In the genomic region with DNA sequence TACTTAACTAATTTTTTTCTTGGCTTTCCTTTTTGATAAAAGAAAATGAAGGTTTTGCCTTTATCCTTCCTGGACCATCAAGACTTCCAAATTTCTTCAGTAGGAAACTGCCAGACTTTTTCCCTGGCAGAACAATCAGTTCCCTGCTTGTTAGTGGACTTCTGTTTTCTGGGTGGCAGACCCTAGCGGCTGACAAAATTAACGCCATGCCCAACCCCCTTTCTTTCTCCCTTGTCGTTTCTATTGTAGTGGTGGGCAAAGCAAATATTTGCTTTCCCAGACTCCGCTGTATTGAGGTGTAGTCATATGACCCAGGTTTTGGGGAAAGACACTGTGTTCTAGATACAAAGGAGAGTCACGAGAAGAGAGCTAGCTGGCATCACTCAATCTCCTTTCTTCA, we compare ENCODE assay signal across 32 cellular contexts. TPM values are rescaled to one million over a fixed set of nuclear protein-coding genes. Genes with fewer than 3 reads are reported as not detected.
DNase-seq lines count a peak whose midpoint lies in the region; ATAC-seq and TF ChIP-seq lines count a peak whose summit lies in the region.
"Had no signal": no experiment of that assay in that cellular context is flagged by ENCODE, and none has a peak within 500 bp of the region (broad histone marks: within the 10 kb centered on the region; RNA-seq: fewer than 3 reads in every experiment).

No MANE protein-coding gene starts in this region.

- H3K4me1 Mint-ChIP-seq in neural progenitor cell, result peaks cover 24% of the 10 kb centered on the region
- H3K4me1 Mint-ChIP-seq: activated B cell treated with CpG ODN at 0.5 μM for 24 hours; B cell; CD8-positive, alpha-beta memory T cell had no signal

- DNase-seq in Ammon's horn (ENCODE audit: low spot score) (peak; percentile 45), NCI-H2227 treated with DMSO at 0.1 percent for 48 hours (lab: John Stamatoyannopoulos, UW) (peak; percentile 22), neural progenitor cell (ENCODE audit: low spot score) (no peak), NCI-H526 treated with DMSO at 0.1 percent for 48 hours (lab: John Stamatoyannopoulos, UW) (no peak), NCI-H2171 (lab: John Stamatoyannopoulos, UW) (no peak), Right ventricle myocardium superior (no peak), islet precursor cell (no peak)
- DNase-seq: activated B cell treated with CpG ODN at 0.5 μM for 24 hours; activated CD4-positive, alpha-beta T cell treated with anti-CD3 and anti-CD28 coated beads, Interleukin-2, amount 50 U/mL, for 4 hours; activated naive CD4-positive, alpha-beta T cell treated with anti-CD3 and anti-CD28 coated beads for 36 hours; adrenal gland; CD8-positive, alpha-beta memory T cell; colonic mucosa; effector memory CD8-positive, alpha-beta T cell; heart right ventricle; left cardiac atrium; NCI-H1105; NCI-H2081 treated with DMSO at 0.1 percent for 48 hours; NCI-H446 treated with DMSO at 0.1 percent for 48 hours; psoas muscle; SIG-M5; T1000; tibial artery had no signal

- H3K9me3 Mint-ChIP-seq in neural progenitor cell, result peaks cover 10% of the 10 kb centered on the region
- H3K9me3 Mint-ChIP-seq: activated B cell treated with CpG ODN at 0.5 μM for 24 hours; activated naive CD4-positive, alpha-beta T cell treated with anti-CD3 and anti-CD28 coated beads for 36 hours; activated T-helper 1 cell treated with anti-CD3 and anti-CD28 coated beads, Interleukin-12 subunit alpha, Interleukin-12 subunit beta, Interleukin-2, Interleukin-4 antibody, amounts not matched to agents 30 ng/mL and 10 ng/mL and 1 ng/mL, durations not matched to agents 14 hours and 24 hours and 36 hours; CD8-positive, alpha-beta memory T cell; effector memory CD8-positive, alpha-beta T cell; stimulated activated naive CD8-positive, alpha-beta T cell treated with anti-CD3 and anti-CD28 coated beads, Interleukin-15, Interleukin-2, amounts not matched to agents 100 ng/mL and 50 ng/mL, for 24 hours had no signal

- no peak overlapping the region for H2AFZ ChIP-seq in neural progenitor cell (replicated peaks)

- H3K27ac Mint-ChIP-seq in neural progenitor cell, result no peak overlapping the region
- H3K27ac Mint-ChIP-seq: activated B cell treated with CpG ODN at 0.5 μM for 24 hours; activated naive CD4-positive, alpha-beta T cell treated with anti-CD3 and anti-CD28 coated beads for 36 hours; activated T-helper 1 cell treated with anti-CD3 and anti-CD28 coated beads, Interleukin-12 subunit alpha, Interleukin-12 subunit beta, Interleukin-2, Interleukin-4 antibody, amounts not matched to agents 30 ng/mL and 10 ng/mL and 1 ng/mL, durations not matched to agents 14 hours and 24 hours and 36 hours; B cell; CD8-positive, alpha-beta memory T cell; effector memory CD8-positive, alpha-beta T cell; stimulated activated naive CD8-positive, alpha-beta T cell treated with anti-CD3 and anti-CD28 coated beads, Interleukin-15, Interleukin-2, amounts not matched to agents 100 ng/mL and 50 ng/mL, for 24 hours had no signal

- H3K79me2 ChIP-seq in neural progenitor cell (ENCODE audit: low read depth), result peaks cover 87% of the 10 kb centered on the region

- peaks cover 58% of the 10 kb centered on the region for H3K36me3 Mint-ChIP-seq in neural progenitor cell

- peak overlapping the region; percentile 19 for H3K4me2 ChIP-seq in neural progenitor cell

- H3F3A ChIP-seq in neural progenitor cell (ENCODE audit: low read depth), result no peaks in the 10 kb centered on the region

- no peaks in the 10 kb centered on the region for H3K27me3 ChIP-seq in neural progenitor cell
- H3K27me3 ChIP-seq: adrenal gland, colonic mucosa, heart right ventricle, neutrophil, tibial artery had no signal

- H3K27me3 Mint-ChIP-seq in neural progenitor cell (ENCODE audit: insufficient read depth, low read depth), result peaks cover 6% of the 10 kb centered on the region
- H3K27me3 Mint-ChIP-seq: activated B cell treated with CpG ODN at 0.5 μM for 24 hours; effector memory CD8-positive, alpha-beta T cell; stimulated activated naive CD8-positive, alpha-beta T cell treated with anti-CD3 and anti-CD28 coated beads, Interleukin-15, Interleukin-2, amounts not matched to agents 100 ng/mL and 50 ng/mL, for 24 hours had no signal

- no peak for ATAC-seq in Right ventricle myocardium superior (ENCODE audit: poor library complexity)
- ATAC-seq: effector memory CD8-positive, alpha-beta T cell; esophagus mucosa; heart right ventricle; left cardiac atrium; Panc1; psoas muscle had no signal

- H4K20me1 ChIP-seq in neural progenitor cell (ENCODE audit: low read depth), result peaks cover 27% of the 10 kb centered on the region

- peaks cover 23% of the 10 kb centered on the region for H3K4me1 ChIP-seq in neural progenitor cell
- H3K4me1 ChIP-seq: colonic mucosa, heart right ventricle, psoas muscle, tibial artery had no signal

- H3K27ac ChIP-seq in cingulate gyrus (ENCODE audit: low read depth, low read length) (peak overlapping the region; percentile 76), neural progenitor cell (no peak overlapping the region)
- H3K27ac ChIP-seq: adrenal gland, colonic mucosa, heart right ventricle, neutrophil, psoas muscle, tibial artery had no signal

- H3K36me3 ChIP-seq in neural progenitor cell, result no peaks in the 10 kb centered on the region
- H3K36me3 ChIP-seq: adrenal gland, colonic mucosa, neutrophil had no signal

- intact Hi-C loops in Right ventricle myocardium superior (cut with DNase I), result no loop called here

- no peak overlapping the region for H3K4me3 ChIP-seq in neural progenitor cell
- H3K4me3 ChIP-seq: adrenal gland, colonic mucosa, heart right ventricle, psoas muscle, tibial artery had no signal

- H3K4me3 Mint-ChIP-seq in neural progenitor cell, result no peak overlapping the region
- H3K4me3 Mint-ChIP-seq: activated B cell treated with CpG ODN at 0.5 μM for 24 hours; activated naive CD4-positive, alpha-beta T cell treated with anti-CD3 and anti-CD28 coated beads for 36 hours; activated T-helper 1 cell treated with anti-CD3 and anti-CD28 coated beads, Interleukin-12 subunit alpha, Interleukin-12 subunit beta, Interleukin-2, Interleukin-4 antibody, amounts not matched to agents 30 ng/mL and 10 ng/mL and 1 ng/mL, durations not matched to agents 14 hours and 24 hours and 36 hours; B cell; CD8-positive, alpha-beta memory T cell; effector memory CD8-positive, alpha-beta T cell; stimulated activated naive CD8-positive, alpha-beta T cell treated with anti-CD3 and anti-CD28 coated beads, Interleukin-15, Interleukin-2, amounts not matched to agents 100 ng/mL and 50 ng/mL, for 24 hours had no signal

- H3K9ac ChIP-seq in neural progenitor cell, result no peak overlapping the region

- TF ChIP-seq CTCF in neural progenitor cell (IDR thresholded peaks at IDR 0.05), result peak; percentile 8

- no peaks in the 10 kb centered on the region for H3K9me3 ChIP-seq in neural progenitor cell (ENCODE audit: low read depth)
- H3K9me3 ChIP-seq: adrenal gland, colonic mucosa, neutrophil, psoas muscle, tibial artery had no signal

RNA-seq across cellular contexts. Expression of a gene that starts 7.7 kb away (rescaled TPM):
- total RNA-seq in neural progenitor cell (ENCODE audit: low replicate concordance) (123 and 190 TPM in 2 replicates), Right ventricle myocardium superior (38.9 TPM)

RNA-seq across cellular contexts. Expression of a gene that starts 30.9 kb away (rescaled TPM):
- total RNA-seq in neural progenitor cell (ENCODE audit: low replicate concordance), result not detected in 2 replicates
- total RNA-seq in Right ventricle myocardium superior, result 0.56 TPM
- total RNA-seq: activated B cell treated with CpG ODN at 0.5 μM for 24 hours; activated naive CD4-positive, alpha-beta T cell treated with anti-CD3 and anti-CD28 coated beads for 36 hours; activated T-helper 1 cell treated with anti-CD3 and anti-CD28 coated beads, Interleukin-12 subunit alpha, Interleukin-12 subunit beta, Interleukin-2, Interleukin-4 antibody, amounts not matched to agents 30 ng/mL and 10 ng/mL and 1 ng/mL, durations not matched to agents 14 hours and 24 hours and 36 hours; B cell; CD8-positive, alpha-beta memory T cell; H4; lung microvascular endothelial cell had no signal

RNA-seq across cellular contexts. Expression of a gene that starts 58.6 kb away (rescaled TPM):
- total RNA-seq in neural progenitor cell (ENCODE audit: low replicate concordance) (not detected in 2 replicates), Right ventricle myocardium superior (7.8 TPM)
- total RNA-seq: activated B cell treated with CpG ODN at 0.5 μM for 24 hours; activated naive CD4-positive, alpha-beta T cell treated with anti-CD3 and anti-CD28 coated beads for 36 hours; activated T-helper 1 cell treated with anti-CD3 and anti-CD28 coated beads, Interleukin-12 subunit alpha, Interleukin-12 subunit beta, Interleukin-2, Interleukin-4 antibody, amounts not matched to agents 30 ng/mL and 10 ng/mL and 1 ng/mL, durations not matched to agents 14 hours and 24 hours and 36 hours; B cell; CD8-positive, alpha-beta memory T cell; esophagus mucosa; H4; lung microvascular endothelial cell had no signal

Comparison
In these comparisons a context has a peak if more than half of its experiments do, and no peak if none do; other contexts are left out.
1. DNase-seq: peak in Ammon's horn (single experiment) and NCI-H2227 treated with DMSO at 0.1 percent for 48 hours (single experiment); none in neural progenitor cell (single experiment), NCI-H526 treated with DMSO at 0.1 percent for 48 hours (single experiment), NCI-H2171 (single experiment), Right ventricle myocardium superior (single experiment) and islet precursor cell (single experiment).